In genomic region chr9:84129529-84129928, GRCh38 we compare ENCODE assay signal across 31 cellular contexts.
"Had no signal": no experiment of that assay in that cellular context is flagged by ENCODE, and none has a peak within 500 bp of the region (broad histone marks: within the 10 kb centered on the region; RNA-seq: fewer than 3 reads in every experiment).

No MANE protein-coding gene starts in this region.

- H3K27ac ChIP-seq: adrenal gland, body of pancreas, breast epithelium, SJSA1 had no signal

- H3K36me3 ChIP-seq: adrenal gland, breast epithelium, SJSA1 had no signal

- DNase-seq: activated CD4-positive, alpha-beta T cell treated with anti-CD3 and anti-CD28 coated beads for 36 hours; activated CD4-positive, alpha-beta T cell treated with anti-CD3 and anti-CD28 coated beads, Interleukin-2, amount 10 ng/mL, durations not matched to agents 7 days and 5 days; activated CD4-positive, alpha-beta T cell treated with anti-CD3 and anti-CD28 coated beads, Interleukin-2, amount 50 U/mL, for 48 hours; activated CD8-positive, alpha-beta T cell treated with anti-CD3 and anti-CD28 coated beads, Interleukin-2, amount 10 ng/mL, durations not matched to agents 7 days and 5 days; activated gamma-delta T cell treated with Interleukin-2 at 50 U/mL for 16 hours; activated naive CD4-positive, alpha-beta T cell treated with anti-CD3 and anti-CD28 coated beads for 36 hours; activated T-cell treated with anti-CD3 and anti-CD28 coated beads for 4 hours; activated T-cell treated with anti-CD3 and anti-CD28 coated beads, Interleukin-2, amount 50 U/mL, for 4 hours; adrenal gland; body of pancreas; caudate nucleus; cerebellar nuclear complex; Karpas-422; NCI-H1105; NCI-H1417 treated with DMSO at 0.1 percent for 48 hours; NCI-H187 treated with DMSO at 0.1 percent for 48 hours; NCI-H2081; NCI-H2171 treated with DMSO at 0.1 percent for 48 hours; NCI-H2227 treated with DMSO at 0.1 percent for 48 hours; NCI-H446; NCI-H524; RPMI8226; SHP77 treated with DMSO at 0.1 percent for 48 hours; SK-N-SH had no signal

- H3K4me1 ChIP-seq: adrenal gland, body of pancreas, breast epithelium, SJSA1 had no signal

- FAIRE-seq: astrocyte had no signal

- H3K4me3 ChIP-seq: adrenal gland, body of pancreas, breast epithelium, SJSA1 had no signal

- H3K9me3 ChIP-seq: adrenal gland, body of pancreas, breast epithelium, SJSA1, SK-N-SH had no signal

- H3K9ac ChIP-seq: SK-N-SH had no signal

- H3K4me2 ChIP-seq: SK-N-SH had no signal

- ATAC-seq: activated CD4-positive, alpha-beta T cell treated with anti-CD3 and anti-CD28 coated beads for 36 hours; activated CD4-positive, CD25-positive, alpha-beta regulatory T cell treated with anti-CD3 and anti-CD28 coated beads, Interleukin-2, amount 50 U/mL, for 24 hours; activated CD8-positive, alpha-beta T cell treated with anti-CD3 and anti-CD28 coated beads, Interleukin-2, amount 10 ng/mL, durations not matched to agents 7 days and 5 days; activated naive CD4-positive, alpha-beta T cell treated with anti-CD3 and anti-CD28 coated beads, Interleukin-2, amount 50 U/mL, for 72 hours; activated T-cell treated with anti-CD3 and anti-CD28 coated beads, Interleukin-2, amount 50 U/mL, for 4 hours; body of pancreas; Panc1; WTC11 had no signal

- H3K27me3 ChIP-seq: adrenal gland, body of pancreas, breast epithelium, SJSA1 had no signal
